Comparison of ENCODE assay signal across 9 cellular contexts in the genomic region with DNA sequence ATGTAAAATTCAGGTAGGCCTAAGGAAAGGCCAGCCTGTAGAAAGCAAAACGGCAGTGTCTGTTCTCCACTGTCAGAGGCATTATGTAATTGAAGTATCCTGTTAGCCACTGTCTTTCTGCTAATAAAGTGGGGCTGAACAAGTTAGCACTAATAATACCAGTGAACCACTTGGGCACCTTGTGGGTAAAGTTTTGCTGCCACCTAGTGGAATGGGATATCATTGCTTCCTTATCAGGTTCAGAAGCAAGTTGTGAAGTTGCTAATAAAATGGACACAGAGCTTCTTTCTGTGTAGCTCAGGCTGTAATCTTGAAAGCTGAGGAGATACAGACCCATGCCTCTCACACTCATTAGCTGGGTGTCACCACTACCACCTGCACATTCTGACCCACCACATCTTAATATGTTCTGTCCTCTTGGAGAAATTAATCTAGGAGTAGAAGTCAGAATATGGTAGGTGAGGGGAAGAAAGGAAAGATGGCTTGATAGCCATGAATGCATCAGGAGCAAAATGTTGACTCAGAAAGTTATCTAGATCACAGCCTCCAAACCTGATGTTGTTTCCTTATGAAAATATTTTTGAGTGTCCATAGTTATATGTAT.
A peak's percentile ranks its signal among the peaks of the same experiment; 100 is the strongest.
DNase-seq lines count a peak whose midpoint lies in the region; ATAC-seq and TF ChIP-seq lines count a peak whose summit lies in the region.
"Had no signal": no experiment of that assay in that cellular context is flagged by ENCODE, and none has a peak within 500 bp of the region (broad histone marks: within the 10 kb centered on the region; RNA-seq: fewer than 3 reads in every experiment).

No MANE protein-coding gene starts in this region.

- in situ Hi-C loops in GM13976 (cut with MboI; ENCODE audit: low sequenced_read_pairs, unreplicated experiment), result loop anchor here (10.0 kb wide), 2 partner anchors 61 to 271 kb away; no protein-coding TSS in a partner anchor

- H4K8ac ChIP-seq in neuronal stem cell (ENCODE audit: low read depth, low read length), result no peak overlapping the region

- H3K27me3 Mint-ChIP-seq in activated CD4-positive, alpha-beta T cell treated with anti-CD3 and anti-CD28 coated beads, Interleukin-2, amount 10 ng/mL, durations not matched to agents 7 days and 5 days, result peaks cover 37% of the 10 kb centered on the region

- no peaks in the 10 kb centered on the region for H3K79me1 ChIP-seq in neuronal stem cell (ENCODE audit: low read depth, low read length)

- DNase-seq in AML-193 (lab: John Stamatoyannopoulos, UW), result peak; percentile 83 to 84
- DNase-seq in GM13976 (ENCODE audit: low spot score), result peak; percentile 59
- peak; percentile 86 for DNase-seq in NCI-H510A treated with DMSO at 0.1 percent for 48 hours (lab: John Stamatoyannopoulos, UW)
- DNase-seq in activated CD4-positive, alpha-beta T cell treated with anti-CD3 and anti-CD28 coated beads, Interleukin-2, amount 10 ng/mL, durations not matched to agents 7 days and 5 days, result peak; percentile 76
- DNase-seq in fibroblast of the conjunctiva (ENCODE audit: low read depth), result peak; percentile 78
- peak; percentile 66 for DNase-seq in neuronal stem cell (ENCODE audit: low spot score)
- no peak for DNase-seq in mesenteric fat pad (ENCODE audit: low spot score)

- H2AFZ ChIP-seq in neuronal stem cell (ENCODE audit: low read length), result peak overlapping the region; percentile 70

- H3K18ac ChIP-seq in neuronal stem cell (ENCODE audit: low read length), result no peak overlapping the region

- no peak overlapping the region for H2BK5ac ChIP-seq in neuronal stem cell (ENCODE audit: low read length)

- no peaks in the 10 kb centered on the region for H3K36me3 ChIP-seq in neuronal stem cell (replicated peaks in 1 of 2; ENCODE audit: control insufficient read depth in 2 of 2, insufficient read depth in 2 of 2, low read length in 2 of 2)

- peaks cover 3% of the 10 kb centered on the region for H3K4me1 Mint-ChIP-seq in activated CD4-positive, alpha-beta T cell treated with anti-CD3 and anti-CD28 coated beads, Interleukin-2, amount 10 ng/mL, durations not matched to agents 7 days and 5 days

- H2BK120ac ChIP-seq in neuronal stem cell (ENCODE audit: low read depth, low read length), result no peak overlapping the region

- H3K4me1 ChIP-seq in neuronal stem cell (ENCODE audit: control insufficient read depth in 2 of 2, insufficient read depth in 1 of 2, low read depth in 1 of 2, low read length in 2 of 2), result peaks cover 2 to 4% of the 10 kb centered on the region in 2 donors

- H2BK12ac ChIP-seq in neuronal stem cell (ENCODE audit: low read length), result no peak overlapping the region

- H3K27ac Mint-ChIP-seq in activated CD4-positive, alpha-beta T cell treated with anti-CD3 and anti-CD28 coated beads, Interleukin-2, amount 10 ng/mL, durations not matched to agents 7 days and 5 days, result no peak overlapping the region
- H3K27ac Mint-ChIP-seq: IgD-negative memory B cell had no signal

- CTCF ChIA-PET in activated CD4-positive, alpha-beta T cell treated with anti-CD3 and anti-CD28 coated beads, Interleukin-2, amount 10 ng/mL, durations not matched to agents 7 days and 5 days (lab: Charles Lee), result interaction anchor here (1.1 kb wide), 1 partner anchor 9 kb away, joined by 6 read pairs; no protein-coding TSS in a partner anchor

- H3K27me3 ChIP-seq in neuronal stem cell (ENCODE audit: control insufficient read depth in 3 of 3, insufficient read depth in 3 of 3, low read depth in 1 of 3, low read length in 3 of 3), result no peaks in the 10 kb centered on the region

- H3K9me3 Mint-ChIP-seq in activated CD4-positive, alpha-beta T cell treated with anti-CD3 and anti-CD28 coated beads, Interleukin-2, amount 10 ng/mL, durations not matched to agents 7 days and 5 days, result no peaks in the 10 kb centered on the region
- H3K9me3 Mint-ChIP-seq: IgD-negative memory B cell had no signal

- no peak overlapping the region for H3K23ac ChIP-seq in neuronal stem cell (ENCODE audit: low read depth, low read length, poor library complexity)

- H3K9ac ChIP-seq in neuronal stem cell (ENCODE audit: low read depth, low read length, poor library complexity), result no peak overlapping the region

- H2BK15ac ChIP-seq in neuronal stem cell (ENCODE audit: low read length), result no peak overlapping the region

- no peak overlapping the region for H3K4me2 ChIP-seq in neuronal stem cell (ENCODE audit: insufficient read depth, low read length, poor library complexity, severe bottlenecking)

- H3K27ac ChIP-seq in neuronal stem cell (replicated peaks; ENCODE audit: low read length), result no peak overlapping the region

- no peak overlapping the region for H3K4ac ChIP-seq in neuronal stem cell (ENCODE audit: low read length)

- WGBS in neuronal stem cell (ENCODE audit: extremely low coverage in 2 of 2, insufficient read length in 2 of 2, insufficient replicate concordance in 1 of 2), 2 donors, result no CpG with 5 or more reads among the region's 1 CpG

- no peak overlapping the region for H3K4me3 Mint-ChIP-seq in activated CD4-positive, alpha-beta T cell treated with anti-CD3 and anti-CD28 coated beads, Interleukin-2, amount 10 ng/mL, durations not matched to agents 7 days and 5 days
- H3K4me3 Mint-ChIP-seq: IgD-negative memory B cell had no signal

- peaks cover 0 to 2% of the 10 kb centered on the region in 2 donors for H3K9me3 ChIP-seq in neuronal stem cell (replicated peaks in 1 of 2; ENCODE audit: control insufficient read depth in 2 of 2, insufficient read depth in 1 of 2, low read depth in 1 of 2, low read length in 2 of 2)

- H2AK5ac ChIP-seq in neuronal stem cell (ENCODE audit: low read depth, low read length), result no peak overlapping the region

- no peaks in the 10 kb centered on the region for H3K36me3 Mint-ChIP-seq in activated CD4-positive, alpha-beta T cell treated with anti-CD3 and anti-CD28 coated beads, Interleukin-2, amount 10 ng/mL, durations not matched to agents 7 days and 5 days (ENCODE audit: low read depth)
- H3K36me3 Mint-ChIP-seq: IgD-negative memory B cell had no signal

- POLR2A ChIA-PET in activated CD4-positive, alpha-beta T cell treated with anti-CD3 and anti-CD28 coated beads, Interleukin-2, amount 10 ng/mL, durations not matched to agents 7 days and 5 days (lab: Charles Lee), result no interaction called here

- H4K91ac ChIP-seq in neuronal stem cell (ENCODE audit: low read depth, low read length, poor library complexity), result no peak overlapping the region

- H3K4me3 ChIP-seq in neuronal stem cell (ENCODE audit: low read length in 2 of 2), result no peak overlapping the region

- ATAC-seq in HG03469 (IDR thresholded peaks at IDR 0.05; ENCODE audit: unreplicated experiment), result peak; percentile 74

- peak; percentile 73 for TF ChIP-seq CTCF in GM13976 (IDR thresholded peaks at IDR 0.05; ENCODE audit: borderline replicate concordance, control extremely low read depth, extremely low read depth, insufficient read depth, missing control alignments)

- no peak overlapping the region for H3K14ac ChIP-seq in neuronal stem cell (ENCODE audit: low read length)
